In the genomic region with DNA sequence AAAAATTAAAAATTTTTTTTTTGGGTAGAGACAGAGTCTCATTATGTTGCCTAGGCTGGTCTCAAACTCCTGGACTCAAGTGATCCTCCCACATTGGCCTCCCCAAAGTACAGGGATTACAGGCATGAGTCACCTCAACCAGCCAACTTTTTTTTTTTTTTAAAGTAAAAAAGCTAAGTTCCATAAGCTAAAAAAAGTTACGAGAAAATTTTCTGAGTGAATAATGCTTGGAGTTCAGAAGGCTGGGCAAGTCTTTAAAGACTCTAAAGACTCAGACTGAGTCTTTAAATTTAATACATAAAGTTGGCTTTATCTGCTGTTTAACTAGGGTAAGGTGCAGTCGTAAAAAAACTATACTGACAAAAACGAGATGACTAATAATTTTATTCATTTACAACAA, we compare ENCODE assay signal across 1 cellular context.
TF ChIP-seq lines count a peak whose summit lies in the region.

No MANE protein-coding gene starts in this region.

TF ChIP-seq in GM12878, 131 proteins besides CTCF, POLR2A, EP300 and RAD21:
- TF ChIP-seq PML (IDR thresholded peaks at IDR 0.05; ENCODE audit: low read length) = 0 out of 2 replicates have a peak, but pooled peaks have one; percentile 4
- TF ChIP-seq, protein P1, sequence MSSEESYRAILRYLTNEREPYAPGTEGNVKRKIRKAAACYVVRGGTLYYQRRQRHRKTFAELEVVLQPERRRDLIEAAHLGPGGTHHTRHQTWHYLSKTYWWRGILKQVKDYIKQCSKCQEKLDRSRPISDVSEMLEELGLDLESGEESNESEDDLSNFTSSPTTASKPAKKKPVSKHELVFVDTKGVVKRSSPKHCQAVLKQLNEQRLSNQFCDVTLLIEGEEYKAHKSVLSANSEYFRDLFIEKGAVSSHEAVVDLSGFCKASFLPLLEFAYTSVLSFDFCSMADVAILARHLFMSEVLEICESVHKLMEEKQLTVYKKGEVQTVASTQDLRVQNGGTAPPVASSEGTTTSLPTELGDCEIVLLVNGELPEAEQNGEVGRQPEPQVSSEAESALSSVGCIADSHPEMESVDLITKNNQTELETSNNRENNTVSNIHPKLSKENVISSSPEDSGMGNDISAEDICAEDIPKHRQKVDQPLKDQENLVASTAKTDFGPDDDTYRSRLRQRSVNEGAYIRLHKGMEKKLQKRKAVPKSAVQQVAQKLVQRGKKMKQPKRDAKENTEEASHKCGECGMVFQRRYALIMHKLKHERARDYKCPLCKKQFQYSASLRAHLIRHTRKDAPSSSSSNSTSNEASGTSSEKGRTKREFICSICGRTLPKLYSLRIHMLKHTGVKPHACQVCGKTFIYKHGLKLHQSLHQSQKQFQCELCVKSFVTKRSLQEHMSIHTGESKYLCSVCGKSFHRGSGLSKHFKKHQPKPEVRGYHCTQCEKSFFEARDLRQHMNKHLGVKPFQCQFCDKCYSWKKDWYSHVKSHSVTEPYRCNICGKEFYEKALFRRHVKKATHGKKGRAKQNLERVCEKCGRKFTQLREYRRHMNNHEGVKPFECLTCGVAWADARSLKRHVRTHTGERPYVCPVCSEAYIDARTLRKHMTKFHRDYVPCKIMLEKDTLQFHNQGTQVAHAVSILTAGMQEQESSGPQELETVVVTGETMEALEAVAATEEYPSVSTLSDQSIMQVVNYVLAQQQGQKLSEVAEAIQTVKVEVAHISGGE (CRISPR knock-in tag; IDR thresholded peaks at IDR 0.05) = no peak
- no peak for TF ChIP-seq ZSCAN29 (IDR thresholded peaks at IDR 0.05)
- TF ChIP-seq SREBF2 (IDR thresholded peaks at IDR 0.05; ENCODE audit: low read length) = no peak
- no peak for TF ChIP-seq HCFC1 (IDR thresholded peaks at IDR 0.05; ENCODE audit: low read length)
